ENCODE assay signal across 1 cellular context in the genomic region with DNA sequence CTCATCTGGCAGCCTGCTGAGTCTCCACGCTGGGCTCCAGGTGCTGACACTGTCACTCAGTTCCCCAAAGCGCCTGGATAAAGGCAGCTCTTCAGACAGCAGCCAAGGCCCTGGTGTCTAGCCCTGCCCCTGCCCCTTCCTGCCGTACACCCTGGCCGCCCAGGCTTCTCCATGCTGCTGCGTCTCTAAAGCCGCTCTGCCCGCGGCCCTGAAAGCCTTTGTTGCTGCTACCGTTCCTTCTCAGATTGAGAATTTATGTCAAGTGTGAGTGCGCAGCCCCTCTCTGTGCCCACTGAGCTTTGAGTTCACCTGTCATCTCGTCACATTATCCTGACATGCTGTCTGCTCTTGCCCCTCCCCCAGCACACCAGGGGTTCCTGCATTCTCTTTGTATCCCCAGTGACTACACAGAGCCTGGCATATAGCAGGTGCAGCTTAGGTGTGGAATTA.
TF ChIP-seq lines count a peak whose summit lies in the region.

No MANE protein-coding gene starts in this region.

TF ChIP-seq in WTC11, 78 proteins besides CTCF, POLR2A, EP300 and RAD21 (continued from another document):
- TF ChIP-seq, protein P1, sequence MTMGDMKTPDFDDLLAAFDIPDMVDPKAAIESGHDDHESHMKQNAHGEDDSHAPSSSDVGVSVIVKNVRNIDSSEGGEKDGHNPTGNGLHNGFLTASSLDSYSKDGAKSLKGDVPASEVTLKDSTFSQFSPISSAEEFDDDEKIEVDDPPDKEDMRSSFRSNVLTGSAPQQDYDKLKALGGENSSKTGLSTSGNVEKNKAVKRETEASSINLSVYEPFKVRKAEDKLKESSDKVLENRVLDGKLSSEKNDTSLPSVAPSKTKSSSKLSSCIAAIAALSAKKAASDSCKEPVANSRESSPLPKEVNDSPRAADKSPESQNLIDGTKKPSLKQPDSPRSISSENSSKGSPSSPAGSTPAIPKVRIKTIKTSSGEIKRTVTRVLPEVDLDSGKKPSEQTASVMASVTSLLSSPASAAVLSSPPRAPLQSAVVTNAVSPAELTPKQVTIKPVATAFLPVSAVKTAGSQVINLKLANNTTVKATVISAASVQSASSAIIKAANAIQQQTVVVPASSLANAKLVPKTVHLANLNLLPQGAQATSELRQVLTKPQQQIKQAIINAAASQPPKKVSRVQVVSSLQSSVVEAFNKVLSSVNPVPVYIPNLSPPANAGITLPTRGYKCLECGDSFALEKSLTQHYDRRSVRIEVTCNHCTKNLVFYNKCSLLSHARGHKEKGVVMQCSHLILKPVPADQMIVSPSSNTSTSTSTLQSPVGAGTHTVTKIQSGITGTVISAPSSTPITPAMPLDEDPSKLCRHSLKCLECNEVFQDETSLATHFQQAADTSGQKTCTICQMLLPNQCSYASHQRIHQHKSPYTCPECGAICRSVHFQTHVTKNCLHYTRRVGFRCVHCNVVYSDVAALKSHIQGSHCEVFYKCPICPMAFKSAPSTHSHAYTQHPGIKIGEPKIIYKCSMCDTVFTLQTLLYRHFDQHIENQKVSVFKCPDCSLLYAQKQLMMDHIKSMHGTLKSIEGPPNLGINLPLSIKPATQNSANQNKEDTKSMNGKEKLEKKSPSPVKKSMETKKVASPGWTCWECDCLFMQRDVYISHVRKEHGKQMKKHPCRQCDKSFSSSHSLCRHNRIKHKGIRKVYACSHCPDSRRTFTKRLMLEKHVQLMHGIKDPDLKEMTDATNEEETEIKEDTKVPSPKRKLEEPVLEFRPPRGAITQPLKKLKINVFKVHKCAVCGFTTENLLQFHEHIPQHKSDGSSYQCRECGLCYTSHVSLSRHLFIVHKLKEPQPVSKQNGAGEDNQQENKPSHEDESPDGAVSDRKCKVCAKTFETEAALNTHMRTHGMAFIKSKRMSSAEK (CRISPR knock-in tag; IDR thresholded peaks at IDR 0.05; ENCODE audit: borderline replicate concordance) = no peak
- TF ChIP-seq JUN (CRISPR knock-in tag; IDR thresholded peaks at IDR 0.05) (no peak), FOXP1 (CRISPR knock-in tag; IDR thresholded peaks at IDR 0.05; ENCODE audit: borderline replicate concordance) (no peak)
- TF ChIP-seq, protein P2, sequence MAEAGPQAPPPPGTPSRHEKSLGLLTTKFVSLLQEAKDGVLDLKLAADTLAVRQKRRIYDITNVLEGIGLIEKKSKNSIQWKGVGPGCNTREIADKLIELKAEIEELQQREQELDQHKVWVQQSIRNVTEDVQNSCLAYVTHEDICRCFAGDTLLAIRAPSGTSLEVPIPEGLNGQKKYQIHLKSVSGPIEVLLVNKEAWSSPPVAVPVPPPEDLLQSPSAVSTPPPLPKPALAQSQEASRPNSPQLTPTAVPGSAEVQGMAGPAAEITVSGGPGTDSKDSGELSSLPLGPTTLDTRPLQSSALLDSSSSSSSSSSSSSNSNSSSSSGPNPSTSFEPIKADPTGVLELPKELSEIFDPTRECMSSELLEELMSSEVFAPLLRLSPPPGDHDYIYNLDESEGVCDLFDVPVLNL (CRISPR knock-in tag; IDR thresholded peaks at IDR 0.05; ENCODE audit: borderline replicate concordance, low read depth) = no peak
- TF ChIP-seq, protein P3, sequence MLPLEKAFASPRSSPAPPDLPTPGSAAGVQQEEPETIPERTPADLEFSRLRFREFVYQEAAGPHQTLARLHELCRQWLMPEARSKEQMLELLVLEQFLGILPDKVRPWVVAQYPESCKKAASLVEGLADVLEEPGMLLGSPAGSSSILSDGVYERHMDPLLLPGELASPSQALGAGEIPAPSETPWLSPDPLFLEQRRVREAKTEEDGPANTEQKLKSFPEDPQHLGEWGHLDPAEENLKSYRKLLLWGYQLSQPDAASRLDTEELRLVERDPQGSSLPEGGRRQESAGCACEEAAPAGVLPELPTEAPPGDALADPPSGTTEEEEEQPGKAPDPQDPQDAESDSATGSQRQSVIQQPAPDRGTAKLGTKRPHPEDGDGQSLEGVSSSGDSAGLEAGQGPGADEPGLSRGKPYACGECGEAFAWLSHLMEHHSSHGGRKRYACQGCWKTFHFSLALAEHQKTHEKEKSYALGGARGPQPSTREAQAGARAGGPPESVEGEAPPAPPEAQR (CRISPR knock-in tag; IDR thresholded peaks at IDR 0.05) = no peak
- TF ChIP-seq, protein P4, sequence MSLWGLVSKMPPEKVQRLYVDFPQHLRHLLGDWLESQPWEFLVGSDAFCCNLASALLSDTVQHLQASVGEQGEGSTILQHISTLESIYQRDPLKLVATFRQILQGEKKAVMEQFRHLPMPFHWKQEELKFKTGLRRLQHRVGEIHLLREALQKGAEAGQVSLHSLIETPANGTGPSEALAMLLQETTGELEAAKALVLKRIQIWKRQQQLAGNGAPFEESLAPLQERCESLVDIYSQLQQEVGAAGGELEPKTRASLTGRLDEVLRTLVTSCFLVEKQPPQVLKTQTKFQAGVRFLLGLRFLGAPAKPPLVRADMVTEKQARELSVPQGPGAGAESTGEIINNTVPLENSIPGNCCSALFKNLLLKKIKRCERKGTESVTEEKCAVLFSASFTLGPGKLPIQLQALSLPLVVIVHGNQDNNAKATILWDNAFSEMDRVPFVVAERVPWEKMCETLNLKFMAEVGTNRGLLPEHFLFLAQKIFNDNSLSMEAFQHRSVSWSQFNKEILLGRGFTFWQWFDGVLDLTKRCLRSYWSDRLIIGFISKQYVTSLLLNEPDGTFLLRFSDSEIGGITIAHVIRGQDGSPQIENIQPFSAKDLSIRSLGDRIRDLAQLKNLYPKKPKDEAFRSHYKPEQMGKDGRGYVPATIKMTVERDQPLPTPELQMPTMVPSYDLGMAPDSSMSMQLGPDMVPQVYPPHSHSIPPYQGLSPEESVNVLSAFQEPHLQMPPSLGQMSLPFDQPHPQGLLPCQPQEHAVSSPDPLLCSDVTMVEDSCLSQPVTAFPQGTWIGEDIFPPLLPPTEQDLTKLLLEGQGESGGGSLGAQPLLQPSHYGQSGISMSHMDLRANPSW (CRISPR knock-in tag; conservative IDR thresholded peaks at IDR 0.05; ENCODE audit: low read depth) = no peak
